Comparison of ENCODE assay signal across 8 cellular contexts in the genomic region with DNA sequence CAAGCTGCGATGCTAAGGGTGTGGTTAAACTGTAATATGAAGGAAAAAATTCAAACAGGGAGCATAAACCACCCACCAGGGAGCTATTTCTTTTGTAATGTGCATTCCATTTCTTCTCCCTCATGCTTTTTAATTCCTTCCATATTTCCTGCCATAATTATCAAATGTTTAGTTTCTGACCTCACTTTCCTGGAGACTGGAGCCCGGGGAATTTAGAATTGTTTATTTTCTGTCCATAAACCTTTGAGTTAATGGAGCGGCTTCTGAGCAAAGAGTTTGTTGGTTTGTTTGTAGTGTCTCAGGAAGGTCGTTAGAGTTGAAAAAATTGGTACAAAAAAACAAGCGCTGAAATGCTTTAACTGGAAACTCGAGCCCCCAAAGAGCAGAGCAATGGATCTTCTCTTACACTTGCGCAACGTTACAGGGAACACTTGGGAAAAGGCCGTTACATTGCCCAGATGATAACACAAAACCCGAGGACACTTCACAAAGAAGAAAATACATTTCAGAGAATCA. TPM values are rescaled to one million over a fixed set of nuclear protein-coding genes. Genes with fewer than 3 reads are reported as not detected.
A peak's percentile ranks its signal among the peaks of the same experiment; 100 is the strongest.
DNase-seq lines count a peak whose midpoint lies in the region; FAIRE-seq and TF ChIP-seq lines count a peak whose summit lies in the region.

No MANE protein-coding gene starts in this region.

- peaks cover 63% of the 10 kb centered on the region for H3K27me3 Mint-ChIP-seq in activated T-helper 2 cell treated with anti-CD3 and anti-CD28 coated beads, Interferon-gamma antibody, Interleukin-2, Interleukin-4, amounts not matched to agents 10 μg/mL and 5 μg/mL and 100 μg/mL, durations not matched to agents 14 hours and 24 hours and 36 hours (ENCODE audit: low read depth)

- peaks cover 4% of the 10 kb centered on the region for H3K36me3 Mint-ChIP-seq in activated T-helper 2 cell treated with anti-CD3 and anti-CD28 coated beads, Interferon-gamma antibody, Interleukin-2, Interleukin-4, amounts not matched to agents 10 μg/mL and 5 μg/mL and 100 μg/mL, durations not matched to agents 14 hours and 24 hours and 36 hours (ENCODE audit: low read depth)

- peak overlapping the region; percentile 82 for H3K4me3 ChIP-seq in smooth muscle cell

- TF ChIP-seq POLR2A in GM12891 (IDR thresholded peaks at IDR 0.05; ENCODE audit: low read depth, low read length), result no peak

- peak overlapping the region; percentile 79 for H3K27ac ChIP-seq in smooth muscle cell (ENCODE audit: low read depth)

- no peak for TF ChIP-seq CTCF in smooth muscle cell (IDR thresholded peaks at IDR 0.05; ENCODE audit: borderline replicate concordance, insufficient read depth, poor library complexity, severe bottlenecking)
- TF ChIP-seq CTCF in GM20000 (IDR thresholded peaks at IDR 0.05; ENCODE audit: extremely low read depth, missing control alignments), result no peak

- H3K4me1 ChIP-seq in smooth muscle cell (ENCODE audit: low read depth), result peaks cover 23% of the 10 kb centered on the region

- H3K36me3 ChIP-seq in smooth muscle cell (ENCODE audit: low read depth), result no peaks in the 10 kb centered on the region

- H3K4me1 Mint-ChIP-seq in activated T-helper 2 cell treated with anti-CD3 and anti-CD28 coated beads, Interferon-gamma antibody, Interleukin-2, Interleukin-4, amounts not matched to agents 10 μg/mL and 5 μg/mL and 100 μg/mL, durations not matched to agents 14 hours and 24 hours and 36 hours (ENCODE audit: low read depth), result peaks cover 4% of the 10 kb centered on the region

- FAIRE-seq in GM12891 (lab: Jason Lieb, UNC), result no peak

- H3K27me3 ChIP-seq in smooth muscle cell (ENCODE audit: low read depth), result no peaks in the 10 kb centered on the region

- no peaks in the 10 kb centered on the region for H3K9me3 ChIP-seq in smooth muscle cell (replicated peaks; ENCODE audit: low read depth)

- peaks cover 48% of the 10 kb centered on the region for H4K20me1 ChIP-seq in smooth muscle cell (ENCODE audit: low read depth)

- H3K9me3 Mint-ChIP-seq in activated T-helper 2 cell treated with anti-CD3 and anti-CD28 coated beads, Interferon-gamma antibody, Interleukin-2, Interleukin-4, amounts not matched to agents 10 μg/mL and 5 μg/mL and 100 μg/mL, durations not matched to agents 14 hours and 24 hours and 36 hours, result no peaks in the 10 kb centered on the region

- 2% methylated on average over 10 of the region's 10 CpGs for WGBS in smooth muscle cell (ENCODE audit: low lambda C conversion rate)

- peaks cover 49% of the 10 kb centered on the region for H3K79me2 ChIP-seq in smooth muscle cell (ENCODE audit: low read depth)

- peaks cover 4% of the 10 kb centered on the region for H3F3A ChIP-seq in smooth muscle cell (ENCODE audit: low read depth)

- peak overlapping the region; percentile 76 for H3K9ac ChIP-seq in smooth muscle cell (ENCODE audit: low read depth)

- peak overlapping the region; percentile 1 for H2AFZ ChIP-seq in smooth muscle cell (ENCODE audit: low read depth)

- POLR2A ChIA-PET in HEK293T (lab: Yijun Ruan, JAX), result interaction anchor here (0.9 to 1.8 kb wide), 7 partner anchors 8 to 100 kb away, joined by 3 to 8 read pairs (median 5); partner anchors contain the start of gene LRRC58

- H3K27ac Mint-ChIP-seq in activated T-helper 2 cell treated with anti-CD3 and anti-CD28 coated beads, Interferon-gamma antibody, Interleukin-2, Interleukin-4, amounts not matched to agents 10 μg/mL and 5 μg/mL and 100 μg/mL, durations not matched to agents 14 hours and 24 hours and 36 hours, result no peak overlapping the region

- intact Hi-C loops in activated T-helper 2 cell treated with anti-CD3 and anti-CD28 coated beads, Interferon-gamma antibody, Interleukin-2, Interleukin-4, amounts not matched to agents 10 μg/mL and 5 μg/mL and 100 μg/mL, durations not matched to agents 14 hours and 24 hours and 36 hours (cut with micrococcal nuclease), result no loop called here

- H3K4me2 ChIP-seq in smooth muscle cell, result peak overlapping the region; percentile 89

- CTCF ChIA-PET in HEK293T (lab: Yijun Ruan, JAX), result interaction anchor here (1.5 kb wide), 1 partner anchor 109 kb away, joined by 5 read pairs; no protein-coding TSS in a partner anchor

- H3K4me3 Mint-ChIP-seq in activated T-helper 2 cell treated with anti-CD3 and anti-CD28 coated beads, Interferon-gamma antibody, Interleukin-2, Interleukin-4, amounts not matched to agents 10 μg/mL and 5 μg/mL and 100 μg/mL, durations not matched to agents 14 hours and 24 hours and 36 hours (ENCODE audit: low read depth), result peak overlapping the region; percentile 73

- peak; percentile 23 for DNase-seq in HEK293T (ENCODE audit: extremely low spot score)
- DNase-seq in activated T-helper 2 cell treated with anti-CD3 and anti-CD28 coated beads, Interferon-gamma antibody, Interleukin-2, Interleukin-4, amounts not matched to agents 10 μg/mL and 5 μg/mL and 100 μg/mL, durations not matched to agents 14 hours and 24 hours and 36 hours (ENCODE audit: low spot score), result no peak
- peak; percentile 67 for DNase-seq in hepatic stellate cell (ENCODE audit: low spot score)
- DNase-seq in smooth muscle cell (lab: John Stamatoyannopoulos, UW; ENCODE audit: unreplicated experiment), result no peak
- DNase-seq in GM20000 (ENCODE audit: low spot score), result no peak
- no peak for DNase-seq in GM19238 (ENCODE audit: insufficient read length, low spot score)
- no peak for DNase-seq in GM12891 (ENCODE audit: insufficient read length, low spot score)
- no peak for DNase-seq in GM19240 (ENCODE audit: insufficient read length, low spot score)

TF ChIP-seq in HEK293T, 16 proteins besides CTCF, POLR2A, EP300 and RAD21:
- peak; percentile 82 for TF ChIP-seq CTBP1 (IDR thresholded peaks at IDR 0.05; ENCODE audit: borderline replicate concordance)
- TF ChIP-seq L3MBTL2 (conservative IDR thresholded peaks at IDR 0.05), result no peak
- no peak for TF ChIP-seq SP1 (IDR thresholded peaks at IDR 0.05)

TF ChIP-seq in GM12891, 5 proteins besides CTCF, POLR2A, EP300 and RAD21:
- TF ChIP-seq POLR2AphosphoS5 (IDR thresholded peaks at IDR 0.05; ENCODE audit: low read depth, low read length), result no peak
- no peak for TF ChIP-seq POU2F2 (IDR thresholded peaks at IDR 0.05; ENCODE audit: low read depth, low read length)
- no peak for TF ChIP-seq TAF1 (IDR thresholded peaks at IDR 0.05; ENCODE audit: low read depth, low read length)
- no peak for TF ChIP-seq PAX5 (IDR thresholded peaks at IDR 0.05; ENCODE audit: insufficient read depth, low read length, severe bottlenecking)
- TF ChIP-seq SPI1 (IDR thresholded peaks at IDR 0.05; ENCODE audit: low read depth, low read length), result no peak

RNA-seq across cellular contexts. Expression of gene FSTL1, which starts 1.0 kb away (rescaled TPM):
- total RNA-seq in activated T-helper 2 cell treated with anti-CD3 and anti-CD28 coated beads, Interferon-gamma antibody, Interleukin-2, Interleukin-4, amounts not matched to agents 10 μg/mL and 5 μg/mL and 100 μg/mL, durations not matched to agents 14 hours and 24 hours and 36 hours, result 0.14 and 0.16 TPM in 2 replicates
- 630 and 783 TPM in 2 replicates for total RNA-seq in smooth muscle cell
- 367 and 562 TPM in 2 replicates for polyA plus RNA-seq in smooth muscle cell
- polyA plus RNA-seq in GM12891 (2012; ENCODE audit: low read depth, missing spikeins), result 0.09 TPM

Comparison
In these comparisons a context has a peak if more than half of its experiments do, and no peak if none do; other contexts are left out.
1. DNase-seq: peak in HEK293T (single experiment) and hepatic stellate cell (single experiment); none in activated T-helper 2 cell treated with anti-CD3 and anti-CD28 coated beads, Interferon-gamma antibody, Interleukin-2, Interleukin-4, amounts not matched to agents 10 μg/mL and 5 μg/mL and 100 μg/mL, durations not matched to agents 14 hours and 24 hours and 36 hours (single experiment), smooth muscle cell (single experiment), GM20000 (single experiment), GM19238 (single experiment), GM12891 (single experiment) and GM19240 (single experiment).
2. RNA of gene FSTL1, which starts 1.0 kb away (total RNA-seq): 630 to 783 TPM in smooth muscle cell; 0.14 to 0.16 TPM in activated T-helper 2 cell treated with anti-CD3 and anti-CD28 coated beads, Interferon-gamma antibody, Interleukin-2, Interleukin-4, amounts not matched to agents 10 μg/mL and 5 μg/mL and 100 μg/mL, durations not matched to agents 14 hours and 24 hours and 36 hours; every median in the first group is over 100 times any median in the second.